20 cellular contexts compared by ENCODE assay signal in the genomic region with DNA sequence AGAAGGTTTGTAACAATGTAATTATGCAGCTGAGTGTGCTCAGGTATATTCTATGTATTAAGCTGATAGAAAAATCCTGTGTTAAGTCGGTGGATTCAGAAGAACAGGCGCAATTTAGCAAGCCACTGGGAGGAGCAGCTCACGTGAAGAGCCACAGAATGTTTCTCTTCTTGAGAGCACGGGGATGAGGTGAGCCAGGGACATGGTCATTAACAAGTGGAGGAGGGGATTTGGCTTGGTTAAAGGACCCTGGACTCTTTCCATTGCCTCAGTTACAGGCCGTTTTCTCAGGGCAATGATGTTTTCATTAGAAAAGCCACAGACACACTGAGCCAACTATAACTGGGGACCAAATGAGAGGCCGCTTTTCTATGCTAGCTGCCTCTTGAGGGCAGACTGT.
DNase-seq lines count a peak whose midpoint lies in the region; ATAC-seq, FAIRE-seq and TF ChIP-seq lines count a peak whose summit lies in the region.
"Had no signal": no experiment of that assay in that cellular context is flagged by ENCODE, and none has a peak within 500 bp of the region (broad histone marks: within the 10 kb centered on the region; RNA-seq: fewer than 3 reads in every experiment).

No MANE protein-coding gene starts in this region.

- TF ChIP-seq POLR2A in HepG2 (IDR thresholded peaks at IDR 0.05; ENCODE audit: insufficient read depth in 1 of 2, low read depth in 2 of 2, low read length in 2 of 2) = no peak
- TF ChIP-seq POLR2A in right lobe of liver (IDR thresholded peaks at IDR 0.05) = no peak
- no peak for TF ChIP-seq POLR2A in sigmoid colon (IDR thresholded peaks at IDR 0.05)

- H3K36me3 ChIP-seq in HepG2 (replicated peaks in 1 of 2; ENCODE audit: control insufficient read depth in 1 of 2, insufficient read depth in 2 of 2, low read length in 2 of 2) = no peaks in the 10 kb centered on the region
- H3K36me3 ChIP-seq in right lobe of liver = no peaks in the 10 kb centered on the region
- H3K36me3 ChIP-seq in sigmoid colon = no peaks in the 10 kb centered on the region

- no peaks in the 10 kb centered on the region for H3K9me3 ChIP-seq in HepG2 (ENCODE audit: low read length)
- H3K9me3 ChIP-seq in right lobe of liver = no peaks in the 10 kb centered on the region
- no peaks in the 10 kb centered on the region for H3K9me3 ChIP-seq in sigmoid colon

- H3K9ac ChIP-seq in HepG2 (ENCODE audit: insufficient read depth, low read depth, low read length) = no peak overlapping the region
- H3K9ac ChIP-seq: BLaER1 treated with 17β-estradiol and CSF1 and Interleukin-3, amounts not matched to agents 10 nM and 100 nM had no signal

- H3K27ac ChIP-seq in HepG2 (ENCODE audit: extremely low read length, insufficient read depth, low read length) = no peak overlapping the region
- no peak overlapping the region for H3K27ac ChIP-seq in right lobe of liver
- peak overlapping the region in 3 of 4 donors; percentile 25 to 61 (median 54) for H3K27ac ChIP-seq in sigmoid colon
- H3K27ac ChIP-seq: BLaER1 treated with 17β-estradiol and CSF1 and Interleukin-3, amounts not matched to agents 10 nM and 100 nM had no signal

- TF ChIP-seq RAD21 in HepG2 (CRISPR knock-in tag; IDR thresholded peaks at IDR 0.05) = no peak

- no peaks in the 10 kb centered on the region for H4K20me1 ChIP-seq in HepG2 (ENCODE audit: insufficient read depth, low read length)

- no peaks in the 10 kb centered on the region for H3K79me2 ChIP-seq in HepG2 (ENCODE audit: insufficient read depth, low read length)

- no peak overlapping the region for H3K4me2 ChIP-seq in HepG2 (ENCODE audit: low read depth, low read length)

- 53% methylated on average over 6 of the region's 6 CpGs for whole genome bisulfite sequencing in HepG2 (ENCODE audit: low lambda C conversion rate)
- 65% methylated on average over 4 of the region's 6 CpGs for WGBS in right lobe of liver (ENCODE audit: insufficient coverage, low coverage, low lambda C conversion rate, missing lambda C conversion rate)
- 70 to 89% methylated on average over 6 of the region's 6 CpGs for WGBS in sigmoid colon, 2 donors

- DNase-seq in HepG2 (ENCODE audit: low spot score) (no peak), right lobe of liver (no peak), astrocyte of the hippocampus (ENCODE audit: low read depth, low spot score) (peak; percentile 43), sigmoid colon (no peak), NCI-H510A (lab: John Stamatoyannopoulos, UW) (no peak), RPMI8226 (no peak), left ventricle myocardium superior (no peak), NCI-H524 (lab: John Stamatoyannopoulos, UW) (no peak)
- DNase-seq: 8988T; Calu3; CD8-positive, alpha-beta T cell; DND-41; EL; GOT3; H7; HFFc6 had no signal

- TF ChIP-seq EP300 in HepG2 (IDR thresholded peaks at IDR 0.05; ENCODE audit: low read depth in 2 of 2, low read length in 2 of 2) (no peak), HepG2 (CRISPR knock-in tag; IDR thresholded peaks at IDR 0.05; ENCODE audit: borderline replicate concordance) (no peak), sigmoid colon (IDR thresholded peaks at IDR 0.05) (no peak)

- FAIRE-seq in HepG2 (lab: Jason Lieb, UNC) = no peak
- FAIRE-seq: GM12878, HTR-8/SVneo had no signal

- in situ Hi-C loops in HepG2 (cut with HindIII; ENCODE audit: extremely low pct_ligation_motif_present, low pct_unique_long_range_greater_than_20kb) = no loop called here

- POLR2A ChIA-PET in HepG2 (lab: Yijun Ruan, JAX) = no interaction called here

- CTCF ChIA-PET in HepG2 (lab: Yijun Ruan, JAX; ENCODE audit: low intra/inter-chr PET ratio, low total read pairs) = no interaction called here

- TF ChIP-seq CTCF in HepG2 (CRISPR knock-in tag; IDR thresholded peaks at IDR 0.05) = no peak
- TF ChIP-seq CTCF in right lobe of liver (IDR thresholded peaks at IDR 0.05) = no peak
- no peak for TF ChIP-seq CTCF in sigmoid colon (IDR thresholded peaks at IDR 0.05)

- ATAC-seq in HepG2 = no peak
- no peak for ATAC-seq in right lobe of liver
- ATAC-seq in left ventricle myocardium superior = no peak
- ATAC-seq: CD8-positive, alpha-beta T cell; GM12878; HCT116 had no signal

- BruUV-seq in HepG2 (replicated peaks; lab: Mats Ljungman, UMichigan) = no TSS peak

- intact Hi-C loops in HepG2 (cut with micrococcal nuclease; ENCODE audit: unreplicated experiment) (no loop called here), right lobe of liver (cut with DNase I) (no loop called here), sigmoid colon (cut with DNase I) (no loop called here), left ventricle myocardium superior (cut with micrococcal nuclease) (no loop called here)

- H2AFZ ChIP-seq in HepG2 (ENCODE audit: low read length) = no peak overlapping the region

- H3K27me3 ChIP-seq in HepG2 (ENCODE audit: control insufficient read depth in 1 of 2, insufficient read depth in 2 of 2, low read length in 2 of 2) = no peaks in the 10 kb centered on the region
- no peaks in the 10 kb centered on the region for H3K27me3 ChIP-seq in right lobe of liver
- H3K27me3 ChIP-seq in sigmoid colon = no peaks in the 10 kb centered on the region
- H3K27me3 ChIP-seq: BLaER1 treated with 17β-estradiol and CSF1 and Interleukin-3, amounts not matched to agents 10 nM and 100 nM had no signal

- no peak overlapping the region for H3K4me3 ChIP-seq in HepG2 (replicated peaks in 1 of 3; ENCODE audit: insufficient read depth in 1 of 3, low read depth in 2 of 3, low read length in 3 of 3)
- no peak overlapping the region for H3K4me3 ChIP-seq in right lobe of liver
- H3K4me3 ChIP-seq in sigmoid colon = no peak overlapping the region
- H3K4me3 ChIP-seq: BLaER1 treated with 17β-estradiol and CSF1 and Interleukin-3, amounts not matched to agents 10 nM and 100 nM; GM12878 had no signal

- H3K4me1 ChIP-seq in HepG2 (ENCODE audit: insufficient read depth, low read length) (peaks cover 18% of the 10 kb centered on the region), right lobe of liver (no peaks in the 10 kb centered on the region), sigmoid colon (peaks cover 0 to 33% (median 15%) of the 10 kb centered on the region in 4 donors)

TF ChIP-seq in HepG2, 621 proteins besides CTCF, POLR2A, EP300 and RAD21:
- TF ChIP-seq TGIF2 (CRISPR knock-in tag; IDR thresholded peaks at IDR 0.05) (no peak), ZNF263 (CRISPR knock-in tag; IDR thresholded peaks at IDR 0.05) (0 out of 2 replicates have a peak, but pooled peaks have one; percentile 27)
TF ChIP-seq in HepG2: peak in this region for 1.

Comparison
In these comparisons a context has a peak if more than half of its experiments do, and no peak if none do; other contexts are left out.
1. H3K27ac ChIP-seq: peak in sigmoid colon (3 of 4); none in HepG2 (single experiment) and right lobe of liver (0 of 3).